28 cellular contexts compared by ENCODE assay signal in genomic region chr13:35769812-35770211, GRCh38.
DNase-seq lines count a peak whose midpoint lies in the region; ATAC-seq and FAIRE-seq lines count a peak whose summit lies in the region.
"Had no signal": no experiment of that assay in that cellular context is flagged by ENCODE, and none has a peak within 500 bp of the region (broad histone marks: within the 10 kb centered on the region; RNA-seq: fewer than 3 reads in every experiment).

No MANE protein-coding gene starts in this region.

- H3K23ac ChIP-seq in mesenchymal stem cell (ENCODE audit: low read length in 2 of 2) = no peak overlapping the region

- H2BK120ac ChIP-seq in mesenchymal stem cell (ENCODE audit: low read depth, low read length) = no peak overlapping the region

- H3K4me2 ChIP-seq in mesenchymal stem cell (ENCODE audit: low read length, poor library complexity, severe bottlenecking) = no peak overlapping the region

- H4K91ac ChIP-seq in mesenchymal stem cell (ENCODE audit: low read length) = no peak overlapping the region

- peaks cover 62% of the 10 kb centered on the region for H3K4me1 ChIP-seq in SJSA1 (replicated peaks)
- peaks cover 4% of the 10 kb centered on the region for H3K4me1 ChIP-seq in mesenchymal stem cell (ENCODE audit: control insufficient read depth, insufficient read depth, low read depth, low read length)
- H3K4me1 ChIP-seq: parathyroid adenoma, right atrium auricular region had no signal

- ATAC-seq in activated naive CD8-positive, alpha-beta T cell treated with anti-CD3 and anti-CD28 coated beads, Interleukin-2, amount 50 U/mL, for 24 hours = no peak
- ATAC-seq: activated T-helper 17 cell treated with anti-CD3 and anti-CD28 coated beads, Interleukin-2, amount 50 U/mL, for 72 hours; HCT116; heart left ventricle; natural killer cell had no signal

- no peak overlapping the region for H4K8ac ChIP-seq in mesenchymal stem cell (ENCODE audit: low read length)

- no peak for FAIRE-seq in frontal cortex (lab: Jason Lieb, UNC)
- FAIRE-seq: GM12892 had no signal

- no peak overlapping the region for H2AFZ ChIP-seq in mesenchymal stem cell (ENCODE audit: low read depth, low read length)
- H2AFZ ChIP-seq: parathyroid adenoma had no signal

- H3K27ac ChIP-seq in SJSA1 (peak overlapping the region; percentile 85), mesenchymal stem cell (ENCODE audit: low read length, poor library complexity, severe bottlenecking) (no peak overlapping the region)
- H3K27ac ChIP-seq: C4-2B, dorsolateral prefrontal cortex, heart left ventricle, parathyroid adenoma, right atrium auricular region had no signal

- no peaks in the 10 kb centered on the region for H3K9me3 ChIP-seq in SJSA1 (replicated peaks)
- H3K9me3 ChIP-seq in mesenchymal stem cell (ENCODE audit: control insufficient read depth, low read length) = no peaks in the 10 kb centered on the region
- H3K9me3 ChIP-seq: heart left ventricle, right atrium auricular region had no signal

- 52% methylated on average over 3 of the region's 3 CpGs for WGBS in mesenchymal stem cell

- H2BK15ac ChIP-seq in mesenchymal stem cell (ENCODE audit: low read depth, poor library complexity, severe bottlenecking) = no peak overlapping the region

- H3K4me1 Mint-ChIP-seq in activated naive CD8-positive, alpha-beta T cell treated with anti-CD3 and anti-CD28 coated beads, Interleukin-2, amount 50 U/mL, for 24 hours = no peaks in the 10 kb centered on the region
- H3K4me1 Mint-ChIP-seq: activated T-helper 17 cell treated with anti-CD3 and anti-CD28 coated beads, Interleukin-2, amount 50 U/mL, for 72 hours; central memory CD8-positive, alpha-beta T cell; natural killer cell had no signal

- no peaks in the 10 kb centered on the region for H3K9me3 Mint-ChIP-seq in activated naive CD8-positive, alpha-beta T cell treated with anti-CD3 and anti-CD28 coated beads, Interleukin-2, amount 50 U/mL, for 24 hours

- H3K18ac ChIP-seq in mesenchymal stem cell (ENCODE audit: low read depth in 1 of 2, low read length in 2 of 2) = no peak overlapping the region

- H3K36me3 ChIP-seq in SJSA1 (no peaks in the 10 kb centered on the region), mesenchymal stem cell (ENCODE audit: control insufficient read depth in 1 of 2, insufficient read depth in 2 of 2, low read depth in 1 of 2, low read length in 2 of 2) (peaks cover 0 to 10% of the 10 kb centered on the region in 2 experiments)
- H3K36me3 ChIP-seq: heart left ventricle, right atrium auricular region had no signal

- no peak overlapping the region for H2AK5ac ChIP-seq in mesenchymal stem cell (ENCODE audit: low read length, severe bottlenecking)

- no peak overlapping the region for H3K9ac ChIP-seq in mesenchymal stem cell (ENCODE audit: low read length)
- H3K9ac ChIP-seq: parathyroid adenoma had no signal

- H3K27me3 ChIP-seq in SJSA1 (replicated peaks) = no peaks in the 10 kb centered on the region
- no peaks in the 10 kb centered on the region for H3K27me3 ChIP-seq in mesenchymal stem cell (ENCODE audit: control insufficient read depth in 1 of 2, insufficient read depth in 1 of 2, low read length in 2 of 2)
- H3K27me3 ChIP-seq: dorsolateral prefrontal cortex, heart left ventricle, right atrium auricular region had no signal

- no peak overlapping the region for H2BK5ac ChIP-seq in mesenchymal stem cell (ENCODE audit: low read depth, low read length, poor library complexity, severe bottlenecking)

- no peak overlapping the region for H3K4ac ChIP-seq in mesenchymal stem cell (ENCODE audit: low read depth in 1 of 2, low read length in 2 of 2)

- DNase-seq in EH (ENCODE audit: low read depth) = peak; percentile 64
- DNase-seq in LHCN-M2 (ENCODE audit: low read depth) = peak; percentile 37
- DNase-seq in SJSA1 (ENCODE audit: low read depth in 1 of 2, low spot score in 2 of 2) = peak in 1 of 2 experiments; percentile 39
- DNase-seq in myocyte (ENCODE audit: low read depth) = peak; percentile 18
- DNase-seq in activated naive CD8-positive, alpha-beta T cell treated with anti-CD3 and anti-CD28 coated beads, Interleukin-2, amount 50 U/mL, for 24 hours = no peak
- DNase-seq in mesenchymal stem cell = no peak
- no peak for DNase-seq in frontal cortex (ENCODE audit: low spot score in 2 of 2)
- DNase-seq: activated CD4-positive, alpha-beta T cell treated with anti-CD3 and anti-CD28 coated beads, Interleukin-2, amount 50 U/mL, for 48 hours; activated CD4-positive, CD25-positive, alpha-beta regulatory T cell; activated CD8-positive, alpha-beta memory T cell treated with anti-CD3 and anti-CD28 coated beads, Interleukin-2, amount 50 U/mL, for 48 hours; DND-41; dorsolateral prefrontal cortex; heart left ventricle; mesendoderm; natural killer cell; NCI-H1105 treated with DMSO at 0.1 percent for 48 hours; NCI-H2081; NCI-H524; stimulated activated CD4-positive, alpha-beta T cell treated with anti-CD3 and anti-CD28 coated beads, Interleukin-4, amount 100 ng/mL, for 24 hours; stimulated activated naive CD4-positive, alpha-beta T cell had no signal

- no peaks in the 10 kb centered on the region for H3K27me3 Mint-ChIP-seq in activated naive CD8-positive, alpha-beta T cell treated with anti-CD3 and anti-CD28 coated beads, Interleukin-2, amount 50 U/mL, for 24 hours
- H3K27me3 Mint-ChIP-seq: central memory CD8-positive, alpha-beta T cell had no signal

- no peak overlapping the region for H2BK12ac ChIP-seq in mesenchymal stem cell (ENCODE audit: low read length in 2 of 2)

- no peaks in the 10 kb centered on the region for H3K79me1 ChIP-seq in mesenchymal stem cell (replicated peaks; ENCODE audit: low read length, poor library complexity, severe bottlenecking)

- H3K14ac ChIP-seq in mesenchymal stem cell (ENCODE audit: low read length in 2 of 2) = no peak overlapping the region

- no peak overlapping the region for H3K27ac Mint-ChIP-seq in activated naive CD8-positive, alpha-beta T cell treated with anti-CD3 and anti-CD28 coated beads, Interleukin-2, amount 50 U/mL, for 24 hours
- H3K27ac Mint-ChIP-seq: activated naive CD8-positive, alpha-beta T cell; activated T-helper 17 cell treated with anti-CD3 and anti-CD28 coated beads, Interleukin-2, amount 50 U/mL, for 72 hours; natural killer cell had no signal

- no peak overlapping the region for H3K4me3 Mint-ChIP-seq in activated naive CD8-positive, alpha-beta T cell treated with anti-CD3 and anti-CD28 coated beads, Interleukin-2, amount 50 U/mL, for 24 hours
- H3K4me3 Mint-ChIP-seq: activated naive CD8-positive, alpha-beta T cell; activated T-helper 17 cell treated with anti-CD3 and anti-CD28 coated beads, Interleukin-2, amount 50 U/mL, for 72 hours; central memory CD8-positive, alpha-beta T cell; natural killer cell had no signal

- no peak overlapping the region for H3K4me3 ChIP-seq in SJSA1
- no peak overlapping the region for H3K4me3 ChIP-seq in mesenchymal stem cell (ENCODE audit: insufficient read depth in 1 of 2, low read depth in 1 of 2, low read length in 2 of 2)
- H3K4me3 ChIP-seq: dorsolateral prefrontal cortex, heart left ventricle, right atrium auricular region had no signal

- H3K36me3 Mint-ChIP-seq in activated naive CD8-positive, alpha-beta T cell treated with anti-CD3 and anti-CD28 coated beads, Interleukin-2, amount 50 U/mL, for 24 hours (ENCODE audit: low read depth) = no peaks in the 10 kb centered on the region
- H3K36me3 Mint-ChIP-seq: activated naive CD8-positive, alpha-beta T cell; natural killer cell had no signal

Comparison
In these comparisons a context has a peak if more than half of its experiments do, and no peak if none do; other contexts are left out.
1. DNase-seq: peak in EH (single experiment), LHCN-M2 (single experiment) and myocyte (single experiment); none in activated naive CD8-positive, alpha-beta T cell treated with anti-CD3 and anti-CD28 coated beads, Interleukin-2, amount 50 U/mL, for 24 hours (single experiment), mesenchymal stem cell (single experiment) and frontal cortex (0 of 2).